In genomic region chr15:79595995-79596622, GRCh38 we compare ENCODE assay signal across 8 cellular contexts.
DNase-seq lines count a peak whose midpoint lies in the region; ATAC-seq, FAIRE-seq and TF ChIP-seq lines count a peak whose summit lies in the region.

No MANE protein-coding gene starts in this region.

- peak; percentile 97 for TF ChIP-seq CTCF in HL-60 (IDR thresholded peaks at IDR 0.05; ENCODE audit: insufficient read depth, low read length)
- TF ChIP-seq CTCF in psoas muscle (IDR thresholded peaks at IDR 0.05): peak; percentile 70

- H3K4me3 ChIP-seq in HL-60 (replicated peaks; ENCODE audit: insufficient read depth, low read length) (no peak overlapping the region), psoas muscle (no peak overlapping the region)

- DNase-seq in HL-60 (ENCODE audit: low read depth in 1 of 2, low spot score in 1 of 2) (peak; percentile 87 to 91), NCI-H526 (lab: John Stamatoyannopoulos, UW) (peak; percentile 94 to 97), germinal center (ENCODE audit: low spot score) (peak; percentile 91), psoas muscle (no peak), middle frontal gyrus (ENCODE audit: extremely low spot score, low spot score) (no peak)
- peak; percentile 61 for DNase-seq in activated CD8-positive, alpha-beta memory T cell treated with anti-CD3 and anti-CD28 coated beads, Interleukin-2, amount 50 U/mL, for 48 hours

- intact Hi-C loops in psoas muscle (cut with DNase I): loop anchor here (1.0 to 2.0 kb wide), 2 partner anchors 213 to 215 kb away; no protein-coding TSS in a partner anchor

- peak; percentile 97 for FAIRE-seq in G401.6 (lab: Jason Lieb, UNC)

- H3K27me3 ChIP-seq in HL-60 (ENCODE audit: insufficient read depth, poor library complexity, severe bottlenecking): peaks cover 5% of the 10 kb centered on the region
- peaks cover 0 to 2% (median 0%) of the 10 kb centered on the region in 3 donors for H3K27me3 ChIP-seq in psoas muscle (ENCODE audit: insufficient read depth in 3 of 3, low read length in 2 of 3)

- H3K9me3 ChIP-seq in psoas muscle: no peaks in the 10 kb centered on the region

- WGBS in psoas muscle, 3 donors: 37 to 40% (median 39%) methylated on average over 4 of the region's 4 CpGs

- ATAC-seq in GM21515 (IDR thresholded peaks at IDR 0.05; ENCODE audit: unreplicated experiment) (peak; percentile 96), psoas muscle (peak; percentile 75 to 91 (median 82))

- H3K4me1 ChIP-seq in psoas muscle: no peaks in the 10 kb centered on the region

- H3K27ac ChIP-seq in HL-60 (replicated peaks) (peak overlapping the region; percentile 18; the same call in 1 of the 2 replicates), psoas muscle (no peak overlapping the region)

- H3K36me3 ChIP-seq in psoas muscle (ENCODE audit: insufficient read depth in 1 of 2, low read depth in 1 of 2): no peaks in the 10 kb centered on the region

Comparison
In these comparisons a context has a peak if more than half of its experiments do, and no peak if none do; other contexts are left out.
1. DNase-seq: peak in HL-60 (2 of 2), NCI-H526 (2 of 2), activated CD8-positive, alpha-beta memory T cell treated with anti-CD3 and anti-CD28 coated beads, Interleukin-2, amount 50 U/mL, for 48 hours (single experiment) and germinal center (single experiment); none in psoas muscle (0 of 2) and middle frontal gyrus (single experiment).